8 cellular contexts compared by ENCODE assay signal in the genomic region with DNA sequence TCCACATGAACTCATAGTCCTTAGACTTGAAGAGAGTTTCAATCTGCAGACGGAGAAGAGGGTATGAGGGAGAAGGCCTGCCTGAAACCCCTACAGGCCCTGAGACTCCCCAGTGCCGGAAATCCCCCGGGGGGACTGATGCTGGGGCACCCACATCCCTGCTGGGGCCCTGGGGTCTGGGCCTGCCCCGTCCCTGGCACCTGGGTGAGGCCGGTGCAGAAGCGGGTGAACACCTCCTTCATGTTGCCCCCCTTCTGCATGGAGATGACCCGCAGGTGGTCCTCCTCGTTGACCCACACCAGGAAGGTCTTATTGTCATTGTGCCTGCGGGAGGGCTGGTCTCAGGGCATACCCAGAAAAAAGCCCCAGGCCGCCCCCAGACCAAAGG. TPM values are rescaled to one million over a fixed set of nuclear protein-coding genes. Genes with fewer than 3 reads are reported as not detected.
A peak's percentile ranks its signal among the peaks of the same experiment; 100 is the strongest.
DNase-seq lines count a peak whose midpoint lies in the region; ATAC-seq and TF ChIP-seq lines count a peak whose summit lies in the region.

No MANE protein-coding gene starts in this region.

- peaks cover 16% of the 10 kb centered on the region for H3K4me1 Mint-ChIP-seq in activated T-cell treated with anti-CD3 and anti-CD28 coated beads, Interleukin-2, amount 50 U/mL, for 72 hours (ENCODE audit: low read depth)

- H3K27me3 ChIP-seq in body of pancreas, result no peaks in the 10 kb centered on the region
- H3K27me3 ChIP-seq in transverse colon, result peaks cover 10% of the 10 kb centered on the region

- in situ Hi-C loops in transverse colon (cut with MboI; ENCODE audit: low pct_ligation_motif_present in 1 of 4, low pct_unique_long_range_greater_than_20kb in 1 of 4, low sequenced_read_pairs in 3 of 4), result no loop called here

- H3K4me1 ChIP-seq in body of pancreas (peaks cover 68% of the 10 kb centered on the region), mucosa of descending colon (ENCODE audit: low read depth) (peaks cover 32% of the 10 kb centered on the region), transverse colon (peaks cover 37 to 62% (median 54%) of the 10 kb centered on the region in 4 donors)

- WGBS in body of pancreas, 2 donors, result 58 to 59% methylated on average over 4 to 10 of the region's 10 CpGs
- WGBS in transverse colon (ENCODE audit: low coverage in 1 of 2), 2 donors, result 54% methylated on average over 8 of the region's 10 CpGs; no CpG with 5 or more reads in 1 of the 2 donors

- H3K9me3 ChIP-seq in body of pancreas (no peaks in the 10 kb centered on the region), mucosa of descending colon (no peaks in the 10 kb centered on the region), transverse colon (no peaks in the 10 kb centered on the region)

- TF ChIP-seq CTCF in body of pancreas (IDR thresholded peaks at IDR 0.05), result no peak
- TF ChIP-seq CTCF in mucosa of descending colon (IDR thresholded peaks at IDR 0.05), result no peak
- no peak for TF ChIP-seq CTCF in transverse colon (IDR thresholded peaks at IDR 0.05)

- intact Hi-C loops in body of pancreas (cut with DNase I), result no loop called here
- intact Hi-C loops in mucosa of descending colon (cut with DNase I, micrococcal nuclease), result no loop called here
- intact Hi-C loops in transverse colon (cut with DNase I; ENCODE audit: low total_unique reads), result no loop called here

- H3K27ac Mint-ChIP-seq in activated T-cell treated with anti-CD3 and anti-CD28 coated beads, Interleukin-2, amount 50 U/mL, for 72 hours, result no peak overlapping the region

- TF ChIP-seq EP300 in transverse colon (IDR thresholded peaks at IDR 0.05; ENCODE audit: low read depth), result no peak

- H3K4me3 ChIP-seq in body of pancreas (no peak overlapping the region), mucosa of descending colon (peak overlapping the region; percentile 52), transverse colon (peak overlapping the region in 3 of 4 donors; percentile 63 to 72 (median 67))

- H3K9me3 Mint-ChIP-seq in activated T-cell treated with anti-CD3 and anti-CD28 coated beads, Interleukin-2, amount 50 U/mL, for 72 hours, result no peaks in the 10 kb centered on the region

- H3K36me3 Mint-ChIP-seq in activated T-cell treated with anti-CD3 and anti-CD28 coated beads, Interleukin-2, amount 50 U/mL, for 72 hours (ENCODE audit: insufficient read depth in 2 of 2), result peaks cover 0 to 1% of the 10 kb centered on the region in 2 donors

- H3K27ac ChIP-seq in body of pancreas, result peak overlapping the region; percentile 58 to 81 (median 80)
- peak overlapping the region; percentile 89 to 95 (median 92) for H3K27ac ChIP-seq in transverse colon

- no peak for TF ChIP-seq POLR2A in body of pancreas (IDR thresholded peaks at IDR 0.05)
- no peak for TF ChIP-seq POLR2A in transverse colon (IDR thresholded peaks at IDR 0.05)

- peak overlapping the region; percentile 39 to 72 for H3K4me3 Mint-ChIP-seq in activated T-cell treated with anti-CD3 and anti-CD28 coated beads, Interleukin-2, amount 50 U/mL, for 72 hours

- DNase-seq in activated T-cell treated with anti-CD3 and anti-CD28 coated beads, Interleukin-2, amount 50 U/mL, for 72 hours, result no peak
- DNase-seq in activated T-cell treated with anti-CD3 and anti-CD28 coated beads, Interleukin-2, amount 50 U/mL, for 48 hours, result no peak
- DNase-seq in body of pancreas, result no peak
- DNase-seq in mucosa of descending colon, result peak in 1 of 3 donors; percentile 58
- DNase-seq in transverse colon, result no peak
- DNase-seq in NOMO-1 treated with dmso at 0.1 percent for 144 hours (lab: John Stamatoyannopoulos, UW; ENCODE audit: unreplicated experiment), result no peak
- DNase-seq in NCI-H2081 treated with DMSO at 0.1 percent for 48 hours (lab: John Stamatoyannopoulos, UW), result no peak

- no peak for ATAC-seq in activated T-cell treated with anti-CD3 and anti-CD28 coated beads, Interleukin-2, amount 50 U/mL, for 72 hours (replicated peaks in 1 of 2)
- ATAC-seq in body of pancreas, result no peak
- ATAC-seq in mucosa of descending colon, result no peak
- no peak for ATAC-seq in GM18519 (IDR thresholded peaks at IDR 0.05; ENCODE audit: low FRiP score, unreplicated experiment)

- H3K27me3 Mint-ChIP-seq in activated T-cell treated with anti-CD3 and anti-CD28 coated beads, Interleukin-2, amount 50 U/mL, for 72 hours (ENCODE audit: low read depth), result no peaks in the 10 kb centered on the region

- no peaks in the 10 kb centered on the region for H3K36me3 ChIP-seq in body of pancreas (replicated peaks in 1 of 2; ENCODE audit: insufficient read depth in 1 of 2, low read depth in 2 of 2)
- no peaks in the 10 kb centered on the region for H3K36me3 ChIP-seq in mucosa of descending colon (ENCODE audit: low read depth)
- peaks cover 0 to 4% (median 0%) of the 10 kb centered on the region in 4 donors for H3K36me3 ChIP-seq in transverse colon

RNA-seq across cellular contexts. Expression of gene CKB, which starts 2.4 kb away (rescaled TPM):
- 1 to 10 TPM; 7.0 to 9.5 TPM for total RNA-seq in activated T-cell treated with anti-CD3 and anti-CD28 coated beads, Interleukin-2, amount 50 U/mL, for 72 hours
- total RNA-seq in body of pancreas (100 to 1,000 TPM in 1 of 2 donors, 10 to 100 TPM in 1; 92.1 to 146 TPM), mucosa of descending colon (1,000 to 10,000 TPM; 1,316 to 3,346 (median 2,079) TPM), transverse colon (1,000 to 10,000 TPM in 3 of 4 donors, 100 to 1,000 TPM in 1; 504 to 5,877 (median 3,263) TPM)

RNA-seq across cellular contexts. Expression of gene TRMT61A, which starts 8.7 kb away (rescaled TPM):
- 1 to 10 TPM; 6.3 to 8.4 TPM for total RNA-seq in activated T-cell treated with anti-CD3 and anti-CD28 coated beads, Interleukin-2, amount 50 U/mL, for 72 hours
- total RNA-seq in body of pancreas, result 10 to 100 TPM in 1 of 2 donors, 1 to 10 TPM in 1; 7.9 to 10.4 TPM
- total RNA-seq in mucosa of descending colon, result 10 to 100 TPM; 10.2 to 23.7 (median 10.5) TPM
- 10 to 100 TPM; 12.2 to 38.2 (median 14.1) TPM for total RNA-seq in transverse colon

RNA-seq across cellular contexts. Expression of gene BAG5, which starts 42.2 kb away (rescaled TPM):
- 10 to 100 TPM; 29.3 TPM for total RNA-seq in activated T-cell treated with anti-CD3 and anti-CD28 coated beads, Interleukin-2, amount 50 U/mL, for 72 hours
- total RNA-seq in body of pancreas (10 to 100 TPM in 1 of 2 donors, 1 to 10 TPM in 1; 9.9 to 11.9 TPM), mucosa of descending colon (10 to 100 TPM; 26.1 to 29.9 (median 28.0) TPM), transverse colon (10 to 100 TPM; 10.8 to 26.3 (median 23.9) TPM)

RNA-seq across cellular contexts. Expression of gene COA8, which starts 42.5 kb away (rescaled TPM):
- 10 to 100 TPM; 40.0 to 47.8 TPM for total RNA-seq in activated T-cell treated with anti-CD3 and anti-CD28 coated beads, Interleukin-2, amount 50 U/mL, for 72 hours
- 10 to 100 TPM; 15.2 to 32.2 TPM for total RNA-seq in body of pancreas
- total RNA-seq in mucosa of descending colon, result 10 to 100 TPM; 29.3 to 47.3 (median 36.5) TPM
- 10 to 100 TPM in 2 of 4 donors, 1 to 10 TPM in 1, not detected in 1; 1.5 to 17.1 (median 15.2) TPM for total RNA-seq in transverse colon

Comparison
In these comparisons a context has a peak if more than half of its experiments do, and no peak if none do; other contexts are left out.
1. H3K4me3 ChIP-seq: peak in mucosa of descending colon (single experiment) and transverse colon (3 of 4); none in body of pancreas (0 of 2).
2. RNA of gene CKB, which starts 2.4 kb away (total RNA-seq): 504 to 5,877 TPM in transverse colon, 1,316 to 3,346 TPM in mucosa of descending colon and 92.1 to 146 TPM in body of pancreas; 7.0 to 9.5 TPM in activated T-cell treated with anti-CD3 and anti-CD28 coated beads, Interleukin-2, amount 50 U/mL, for 72 hours; every median in the first group is over 4 times any median in the second.